Comparison of ENCODE assay signal across 16 cellular contexts in genomic region chr1:6279721-6280383, GRCh38. TPM values are rescaled to one million over a fixed set of nuclear protein-coding genes. Genes with fewer than 3 reads are reported as not detected.
A peak's percentile ranks its signal among the peaks of the same experiment; 100 is the strongest.
DNase-seq lines count a peak whose midpoint lies in the region; ATAC-seq, FAIRE-seq and TF ChIP-seq lines count a peak whose summit lies in the region.
"Had no signal": no experiment of that assay in that cellular context is flagged by ENCODE, and none has a peak within 500 bp of the region (broad histone marks: within the 10 kb centered on the region; RNA-seq: fewer than 3 reads in every experiment).

No MANE protein-coding gene starts in this region.

- peaks cover 4% of the 10 kb centered on the region for H3K36me3 Mint-ChIP-seq in neural progenitor cell

- H3K4me1 ChIP-seq in kidney (ENCODE audit: control insufficient read depth in 1 of 2, insufficient read depth in 1 of 2, low read depth in 1 of 2, low read length in 2 of 2) (peaks cover 0 to 10% of the 10 kb centered on the region in 2 donors), neural progenitor cell (peaks cover 17% of the 10 kb centered on the region)

- no peak for TF ChIP-seq CTCF in kidney (IDR thresholded peaks at IDR 0.05; ENCODE audit: borderline replicate concordance, extremely low read depth, insufficient read depth)
- no peak for TF ChIP-seq CTCF in neural progenitor cell (IDR thresholded peaks at IDR 0.05)

- no peaks in the 10 kb centered on the region for H3K9me3 ChIP-seq in kidney (ENCODE audit: control insufficient read depth in 1 of 2, low read length in 2 of 2)
- no peaks in the 10 kb centered on the region for H3K9me3 ChIP-seq in neural progenitor cell (ENCODE audit: low read depth)
- H3K9me3 ChIP-seq: BLaER1 treated with 17β-estradiol and CSF1 and Interleukin-3, amounts not matched to agents 10 nM and 100 nM had no signal

- no peak overlapping the region for H3K4me3 Mint-ChIP-seq in neural progenitor cell
- H3K4me3 Mint-ChIP-seq: CD4-positive, CD25-positive, alpha-beta regulatory T cell had no signal

- peaks cover 40% of the 10 kb centered on the region for H3K4me1 Mint-ChIP-seq in neural progenitor cell
- H3K4me1 Mint-ChIP-seq: CD4-positive, CD25-positive, alpha-beta regulatory T cell had no signal

- no peak overlapping the region for H3K4me2 ChIP-seq in neural progenitor cell

- H3K27me3 ChIP-seq in H7 (ENCODE audit: control insufficient read depth, insufficient read depth, low read length), result no peaks in the 10 kb centered on the region
- H3K27me3 ChIP-seq in neural progenitor cell, result no peaks in the 10 kb centered on the region
- H3K27me3 ChIP-seq: BLaER1 treated with 17β-estradiol and CSF1 and Interleukin-3, amounts not matched to agents 10 nM and 100 nM had no signal

- no peak overlapping the region for H2AFZ ChIP-seq in neural progenitor cell (replicated peaks)

- no peak overlapping the region for H3K27ac ChIP-seq in kidney (ENCODE audit: low read depth in 2 of 2, low read length in 2 of 2)
- no peak overlapping the region for H3K27ac ChIP-seq in neural progenitor cell

- H3K9ac ChIP-seq in kidney (ENCODE audit: low read length in 2 of 2) (no peak overlapping the region), neural progenitor cell (peak overlapping the region; percentile 1)

- H3K79me2 ChIP-seq in neural progenitor cell (ENCODE audit: low read depth), result no peaks in the 10 kb centered on the region

- peaks cover 7% of the 10 kb centered on the region for H3F3A ChIP-seq in neural progenitor cell (ENCODE audit: low read depth)

- peaks cover 18% of the 10 kb centered on the region for H4K20me1 ChIP-seq in neural progenitor cell (ENCODE audit: low read depth)

- H3K27ac Mint-ChIP-seq in neural progenitor cell, result no peak overlapping the region

- ATAC-seq in sciatic nerve, result no peak

- H3K36me3 ChIP-seq in H7 (replicated peaks; ENCODE audit: control insufficient read depth, insufficient read depth, low read length) (no peaks in the 10 kb centered on the region), kidney (ENCODE audit: control insufficient read depth in 1 of 2, insufficient read depth in 2 of 2, low read length in 2 of 2) (no peaks in the 10 kb centered on the region), neural progenitor cell (no peaks in the 10 kb centered on the region)

- peaks cover 2% of the 10 kb centered on the region for H3K27me3 Mint-ChIP-seq in neural progenitor cell (ENCODE audit: insufficient read depth, low read depth)
- H3K27me3 Mint-ChIP-seq: CD4-positive, CD25-positive, alpha-beta regulatory T cell had no signal

- no peaks in the 10 kb centered on the region for H3K9me3 Mint-ChIP-seq in neural progenitor cell
- H3K9me3 Mint-ChIP-seq: CD4-positive, CD25-positive, alpha-beta regulatory T cell had no signal

- DNase-seq in H7 (peak; percentile 56), kidney (peak; percentile 76), neural progenitor cell (ENCODE audit: low spot score) (no peak), sciatic nerve (ENCODE audit: low spot score) (peak; percentile 49), epidermal melanocyte (ENCODE audit: insufficient read length, low spot score) (no peak), GM19239 (ENCODE audit: insufficient read length, low spot score) (no peak), NCI-H2029 treated with DMSO at 0.1 percent for 48 hours (lab: John Stamatoyannopoulos, UW) (no peak)
- DNase-seq: 8988T; AML-193; Calu3; CD4-positive, CD25-positive, alpha-beta regulatory T cell; DMS 273 treated with DMSO at 0.1 percent for 48 hours had no signal

- intact Hi-C loops in kidney (cut with DNase I), result no loop called here
- intact Hi-C loops in sciatic nerve (cut with DNase I), result no loop called here

- FAIRE-seq in kidney (lab: Jason Lieb, UNC) (no peak), GM19239 (lab: Jason Lieb, UNC) (no peak)
- FAIRE-seq: H54 had no signal

- no peak overlapping the region for H3K4me3 ChIP-seq in H7 (ENCODE audit: insufficient read depth, low read depth, low read length)
- H3K4me3 ChIP-seq in kidney (ENCODE audit: low read length in 2 of 2), result no peak overlapping the region
- H3K4me3 ChIP-seq in neural progenitor cell, result no peak overlapping the region
- H3K4me3 ChIP-seq: BLaER1 treated with 17β-estradiol and CSF1 and Interleukin-3, amounts not matched to agents 10 nM and 100 nM had no signal

RNA-seq across cellular contexts. Expression of gene GPR153, which starts 19.0 kb away (rescaled TPM):
- 15.6 and 25.2 TPM in 2 replicates for total RNA-seq in H7 (2014; rRNA removed; shearing (Covaris generic))
- total RNA-seq in kidney (8.6 TPM), neural progenitor cell (ENCODE audit: low replicate concordance) (8.4 and 27.3 TPM in 2 replicates), sciatic nerve (10.6 TPM)
- polyA plus RNA-seq in kidney (ENCODE audit: insufficient read depth, low read depth, low replicate concordance), result 1.1 TPM
- polyA plus RNA-seq: CD4-positive, CD25-positive, alpha-beta regulatory T cell had no signal

RNA-seq across cellular contexts. Expression of gene HES3, which starts 35.9 kb away (rescaled TPM):
- total RNA-seq in H7 (2014; rRNA removed; shearing (Covaris generic)), result 28.2 and 38.8 TPM in 2 replicates
- not detected for total RNA-seq in kidney
- not detected for polyA plus RNA-seq in kidney (ENCODE audit: insufficient read depth, low read depth, low replicate concordance)
- 5.5 and 22.2 TPM in 2 replicates for total RNA-seq in neural progenitor cell (ENCODE audit: low replicate concordance)
- not detected for total RNA-seq in sciatic nerve
- total RNA-seq: Calu3; CD4-positive, CD25-positive, alpha-beta regulatory T cell; Daoy; HT1080 had no signal
- polyA plus RNA-seq: CD4-positive, CD25-positive, alpha-beta regulatory T cell had no signal

RNA-seq across cellular contexts. Expression of gene ICMT, which starts 44.1 kb away (rescaled TPM):
- total RNA-seq in H7 (2014; rRNA removed; shearing (Covaris generic)), result 195 and 196 TPM in 2 replicates
- 73.0 TPM for total RNA-seq in kidney
- polyA plus RNA-seq in kidney (ENCODE audit: insufficient read depth, low read depth, low replicate concordance), result 43.4 TPM
- 88.4 and 118 TPM in 2 replicates for total RNA-seq in neural progenitor cell (ENCODE audit: low replicate concordance)
- total RNA-seq in sciatic nerve, result 41.9 TPM

Comparison
In these comparisons a context has a peak if more than half of its experiments do, and no peak if none do; other contexts are left out.
1. DNase-seq: peak in H7 (single experiment), kidney (single experiment) and sciatic nerve (single experiment); none in neural progenitor cell (single experiment), epidermal melanocyte (single experiment), GM19239 (single experiment) and NCI-H2029 treated with DMSO at 0.1 percent for 48 hours (single experiment).